In genomic region chr15:25708391-25708790, GRCh38 we compare ENCODE assay signal across 18 cellular contexts.
A peak's percentile ranks its signal among the peaks of the same experiment; 100 is the strongest.
DNase-seq lines count a peak whose midpoint lies in the region; ATAC-seq and TF ChIP-seq lines count a peak whose summit lies in the region.
"Had no signal": no experiment of that assay in that cellular context is flagged by ENCODE, and none has a peak within 500 bp of the region (broad histone marks: within the 10 kb centered on the region; RNA-seq: fewer than 3 reads in every experiment).

No MANE protein-coding gene starts in this region.

- H3K27me3 Mint-ChIP-seq in T-helper 17 cell, result no peaks in the 10 kb centered on the region
- no peaks in the 10 kb centered on the region for H3K27me3 Mint-ChIP-seq in neural crest cell (ENCODE audit: low read depth)
- H3K27me3 Mint-ChIP-seq: CD4-positive, CD25-positive, alpha-beta regulatory T cell had no signal

- TF ChIP-seq CTCF in neural crest cell (conservative IDR thresholded peaks at IDR 0.05) (no peak), spleen (IDR thresholded peaks at IDR 0.05 in 8 of 11, conservative IDR thresholded peaks at IDR 0.05 in 3 of 11) (no peak)

- ATAC-seq in T-helper 17 cell (no peak), GM18511 (IDR thresholded peaks at IDR 0.05; ENCODE audit: unreplicated experiment) (no peak)
- ATAC-seq: A549; CD8-positive, alpha-beta T cell; HCT116 had no signal

- DNase-seq in T-helper 17 cell, result no peak
- DNase-seq in neural crest cell (ENCODE audit: low read depth, low spot score), result no peak
- DNase-seq in spleen, result peak; percentile 38
- DNase-seq in stimulated activated naive CD4-positive, alpha-beta T cell (lab: John Stamatoyannopoulos, UW), result no peak
- DNase-seq in NCI-H1417 treated with DMSO at 0.1 percent for 48 hours (lab: John Stamatoyannopoulos, UW), result no peak
- DNase-seq: 8988T; ACHN; Caco-2; CD4-positive, CD25-positive, alpha-beta regulatory T cell; CD8-positive, alpha-beta T cell; DMS153; DND-41; GM23248; H9 had no signal

- H3K27ac ChIP-seq in spleen, result no peak overlapping the region
- H3K27ac ChIP-seq: A549, C4-2B, GM23248 had no signal

- no peak overlapping the region for H3K4me3 ChIP-seq in spleen
- H3K4me3 ChIP-seq: A549, GM23248 had no signal

- 90 to 96% (median 93%) methylated on average over 8 of the region's 8 CpGs for WGBS in spleen, 5 donors

- H3K27ac Mint-ChIP-seq in T-helper 17 cell, result peak overlapping the region; percentile 27
- H3K27ac Mint-ChIP-seq in neural crest cell (ENCODE audit: unreplicated experiment), result peak overlapping the region; percentile 50
- H3K27ac Mint-ChIP-seq: CD4-positive, CD25-positive, alpha-beta regulatory T cell; CD8-positive, alpha-beta T cell had no signal

- no peaks in the 10 kb centered on the region for H3K36me3 ChIP-seq in spleen

- H3K4me1 Mint-ChIP-seq in T-helper 17 cell, result peaks cover 6% of the 10 kb centered on the region
- no peaks in the 10 kb centered on the region for H3K4me1 Mint-ChIP-seq in neural crest cell
- H3K4me1 Mint-ChIP-seq: CD4-positive, CD25-positive, alpha-beta regulatory T cell had no signal

- H3K4me1 ChIP-seq in spleen, result no peaks in the 10 kb centered on the region
- H3K4me1 ChIP-seq: A549, Caco-2 had no signal

- H3K9me3 ChIP-seq in T-helper 17 cell (ENCODE audit: control insufficient read depth, low read length, poor library complexity, severe bottlenecking), result no peaks in the 10 kb centered on the region
- no peaks in the 10 kb centered on the region for H3K9me3 ChIP-seq in spleen
- H3K9me3 ChIP-seq: A549, Caco-2 had no signal

- no peak for TF ChIP-seq POLR2A in spleen (IDR thresholded peaks at IDR 0.05)

- H3K4me3 Mint-ChIP-seq in T-helper 17 cell (no peak overlapping the region), neural crest cell (no peak overlapping the region)
- H3K4me3 Mint-ChIP-seq: CD4-positive, CD25-positive, alpha-beta regulatory T cell; CD8-positive, alpha-beta T cell; H9 had no signal

- no peaks in the 10 kb centered on the region for H3K9me3 Mint-ChIP-seq in neural crest cell
- H3K9me3 Mint-ChIP-seq: CD4-positive, CD25-positive, alpha-beta regulatory T cell; CD8-positive, alpha-beta T cell; H9 had no signal

- peaks cover 4% of the 10 kb centered on the region for H3K36me3 Mint-ChIP-seq in T-helper 17 cell (ENCODE audit: low read depth)
- H3K36me3 Mint-ChIP-seq in neural crest cell (ENCODE audit: low read depth), result no peaks in the 10 kb centered on the region

- intact Hi-C loops in spleen (cut with DNase I; ENCODE audit: low total_unique reads), result no loop called here

- H3K27me3 ChIP-seq in spleen (replicated peaks in 1 of 7), result peaks cover 0 to 10% (median 0%) of the 10 kb centered on the region in 7 donors
